ENCODE assay signal across 1 cellular context in the genomic region with DNA sequence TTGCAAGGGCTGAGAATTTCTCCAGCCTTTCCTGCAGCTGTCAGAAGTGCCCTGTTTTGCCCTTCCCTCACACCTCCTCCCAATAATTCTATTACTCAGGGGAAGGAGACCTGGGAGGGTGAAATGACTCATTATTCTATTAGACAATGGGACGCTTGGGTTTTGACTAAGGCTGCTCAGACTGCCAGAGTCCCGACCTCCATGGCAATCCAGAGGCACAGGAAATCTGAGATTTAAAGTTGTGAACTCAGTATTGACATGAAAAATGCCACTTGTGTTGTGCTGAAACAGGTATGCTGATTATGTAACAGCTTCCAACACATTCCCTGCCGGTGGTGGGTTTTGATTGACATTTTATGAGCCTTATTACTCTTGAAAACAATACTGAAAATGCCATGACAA.
TF ChIP-seq lines count a peak whose summit lies in the region.

No MANE protein-coding gene starts in this region.

TF ChIP-seq in GM23338, 12 proteins besides CTCF, POLR2A, EP300 and RAD21 (continued from another document):
- TF ChIP-seq STAT1 (IDR thresholded peaks at IDR 0.05; ENCODE audit: unreplicated experiment) (no peak), ZNF331 (CRISPR knock-in tag; IDR thresholded peaks at IDR 0.05; ENCODE audit: low read depth) (no peak), EZH2 (IDR thresholded peaks at IDR 0.05; ENCODE audit: low read depth, unreplicated experiment) (no peak), ZNF114 (CRISPR knock-in tag; IDR thresholded peaks at IDR 0.05) (no peak), JUNB (IDR thresholded peaks at IDR 0.05; ENCODE audit: unreplicated experiment) (no peak), REST (IDR thresholded peaks at IDR 0.05; ENCODE audit: unreplicated experiment) (no peak)
TF ChIP-seq in GM23338: peak in this region for 0.
